12 cellular contexts compared by ENCODE assay signal in genomic region chr14:95725685-95726336, GRCh38. TPM values are rescaled to one million over a fixed set of nuclear protein-coding genes. Genes with fewer than 3 reads are reported as not detected.
DNase-seq lines count a peak whose midpoint lies in the region; ATAC-seq and TF ChIP-seq lines count a peak whose summit lies in the region.
"Had no signal": no experiment of that assay in that cellular context is flagged by ENCODE, and none has a peak within 500 bp of the region (broad histone marks: within the 10 kb centered on the region; RNA-seq: fewer than 3 reads in every experiment).

No MANE protein-coding gene starts in this region.

- TF ChIP-seq CTCF in GM20000 (IDR thresholded peaks at IDR 0.05; ENCODE audit: extremely low read depth, missing control alignments) (no peak), OCI-LY3 (IDR thresholded peaks at IDR 0.05; ENCODE audit: low read depth, low read length) (peak; percentile 33), glutamatergic neuron (IDR thresholded peaks at IDR 0.05; ENCODE audit: partially characterized antibody, unreplicated experiment) (no peak)

- no peak overlapping the region for H3K27ac ChIP-seq in OCI-LY3 (ENCODE audit: low read length)
- H3K27ac ChIP-seq: ascending aorta had no signal

- H4K20me1 ChIP-seq in OCI-LY3 (ENCODE audit: insufficient read depth, low read length) = no peaks in the 10 kb centered on the region

- H3K4me3 ChIP-seq in OCI-LY3 (ENCODE audit: low read length) = no peak overlapping the region
- H3K4me3 ChIP-seq in MG63 = no peak overlapping the region
- H3K4me3 ChIP-seq: ascending aorta had no signal

- no peaks in the 10 kb centered on the region for H3K79me2 ChIP-seq in OCI-LY3 (ENCODE audit: low read length)

- ATAC-seq in GM18511 (IDR thresholded peaks at IDR 0.05; ENCODE audit: unreplicated experiment) (peak; percentile 91), HG02973 (IDR thresholded peaks at IDR 0.05; ENCODE audit: unreplicated experiment) (peak; percentile 74)

- peaks cover 5% of the 10 kb centered on the region for H3K9me3 Mint-ChIP-seq in glutamatergic neuron (ENCODE audit: unreplicated experiment)

- H3K4me3 Mint-ChIP-seq in glutamatergic neuron (ENCODE audit: unreplicated experiment) = no peak overlapping the region
- H3K4me3 Mint-ChIP-seq: CD8-positive, alpha-beta memory T cell had no signal

- peaks cover 38% of the 10 kb centered on the region for H3K4me1 ChIP-seq in OCI-LY3 (ENCODE audit: low read length)
- H3K4me1 ChIP-seq: ascending aorta had no signal

- H3K27me3 Mint-ChIP-seq in glutamatergic neuron (ENCODE audit: unreplicated experiment) = peaks cover 1% of the 10 kb centered on the region

- H3K27ac Mint-ChIP-seq in glutamatergic neuron (ENCODE audit: unreplicated experiment) = no peak overlapping the region
- H3K27ac Mint-ChIP-seq: CD8-positive, alpha-beta memory T cell had no signal

- H3K4me1 Mint-ChIP-seq in glutamatergic neuron (ENCODE audit: low read depth, unreplicated experiment) = no peaks in the 10 kb centered on the region
- H3K4me1 Mint-ChIP-seq: CD8-positive, alpha-beta memory T cell had no signal

- DNase-seq in GM20000 (ENCODE audit: low spot score) (peak; percentile 66), NCI-H1930 (lab: John Stamatoyannopoulos, UW) (no peak), MG63 (no peak), glutamatergic neuron (no peak), SK-N-DZ (ENCODE audit: low spot score) (no peak)
- DNase-seq: CD8-positive, alpha-beta memory T cell; NCI-H69; small intestine had no signal

- no peak overlapping the region for H2AFZ ChIP-seq in OCI-LY3 (ENCODE audit: low read depth, low read length)

- H3K27me3 ChIP-seq in OCI-LY3 (ENCODE audit: low read depth, low read length) = no peaks in the 10 kb centered on the region
- no peaks in the 10 kb centered on the region for H3K27me3 ChIP-seq in MG63
- H3K27me3 ChIP-seq: ascending aorta had no signal

- H3K9me3 ChIP-seq in OCI-LY3 (ENCODE audit: insufficient read depth, low read length) (peaks cover 6% of the 10 kb centered on the region), MG63 (no peaks in the 10 kb centered on the region)

- peaks cover 6% of the 10 kb centered on the region for H3K36me3 ChIP-seq in OCI-LY3 (replicated peaks; ENCODE audit: low read depth, low read length)
- no peaks in the 10 kb centered on the region for H3K36me3 ChIP-seq in MG63
- H3K36me3 ChIP-seq: ascending aorta had no signal

- H3K36me3 Mint-ChIP-seq in glutamatergic neuron (ENCODE audit: unreplicated experiment) = peaks cover 25% of the 10 kb centered on the region
- H3K36me3 Mint-ChIP-seq: CD8-positive, alpha-beta memory T cell had no signal

- H3K9ac ChIP-seq in OCI-LY3 (ENCODE audit: low read length) = no peak overlapping the region

- peak overlapping the region; percentile 34 for H3K4me2 ChIP-seq in OCI-LY3 (ENCODE audit: low read length)

RNA-seq across cellular contexts. Expression of gene TCL1A, which starts 11.9 kb away (rescaled TPM):
- not detected in 2 replicates for total RNA-seq in MG63 (2014; rRNA removed; shearing (Covaris generic); ENCODE audit: low replicate concordance)
- total RNA-seq in glutamatergic neuron (ENCODE audit: unreplicated experiment) = not detected
- polyA plus RNA-seq in SK-N-DZ (2014; cell fraction: cytosol; rRNA removed) = not detected in 2 replicates
- not detected in 2 replicates for polyA plus RNA-seq in SK-N-DZ (2014; cell fraction: nucleus; rRNA removed)
- total RNA-seq: ascending aorta; CD8-positive, alpha-beta memory T cell had no signal
- polyA plus RNA-seq: CD8-positive, alpha-beta memory T cell had no signal

RNA-seq across cellular contexts. Expression of gene TCL1B, which starts 39.6 kb away (rescaled TPM):
- total RNA-seq in MG63 (2014; rRNA removed; shearing (Covaris generic); ENCODE audit: low replicate concordance) = not detected in 2 replicates
- not detected for total RNA-seq in glutamatergic neuron (ENCODE audit: unreplicated experiment)
- not detected in 2 replicates for polyA plus RNA-seq in SK-N-DZ (2014; cell fraction: cytosol; rRNA removed)
- not detected in 2 replicates for polyA plus RNA-seq in SK-N-DZ (2014; cell fraction: nucleus; rRNA removed)
- total RNA-seq: ascending aorta; CD8-positive, alpha-beta memory T cell had no signal
- polyA plus RNA-seq: CD8-positive, alpha-beta memory T cell; small intestine had no signal
